In the genomic region with DNA sequence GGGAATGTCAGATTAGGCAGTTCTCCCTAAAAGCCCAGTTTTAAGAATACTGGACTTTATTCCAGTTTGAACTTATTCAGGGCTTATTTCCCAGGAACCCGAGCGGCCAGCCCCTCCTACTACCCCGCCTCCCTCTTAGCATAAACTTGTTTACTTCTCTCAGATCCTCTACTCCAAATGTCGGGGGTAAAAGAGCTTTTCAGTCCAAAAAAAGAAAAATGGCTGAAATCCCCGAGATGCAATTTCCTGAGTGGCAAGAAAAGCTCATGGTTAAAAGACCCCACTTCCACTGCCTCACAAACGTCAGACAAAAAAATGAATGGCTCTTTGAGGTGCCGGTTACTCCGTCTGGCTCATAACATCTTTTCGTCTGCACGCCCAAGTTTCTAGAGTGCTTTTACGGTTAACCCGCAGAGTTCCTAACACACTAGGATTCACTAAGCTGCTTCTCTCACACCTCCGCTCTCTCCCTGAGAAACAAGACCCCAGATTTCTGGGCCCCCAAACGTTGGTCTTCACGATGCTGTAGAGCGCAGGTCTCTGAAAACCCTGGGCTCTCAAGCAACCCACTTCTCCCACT, we compare ENCODE assay signal across 8 cellular contexts. TPM values are rescaled to one million over a fixed set of nuclear protein-coding genes. Genes with fewer than 3 reads are reported as not detected.
DNase-seq lines count a peak whose midpoint lies in the region; ATAC-seq and TF ChIP-seq lines count a peak whose summit lies in the region.

No MANE protein-coding gene starts in this region.

- H3K27me3 ChIP-seq in DND-41 (ENCODE audit: insufficient read depth, low read length, poor library complexity) (no peaks in the 10 kb centered on the region), dorsolateral prefrontal cortex (no peaks in the 10 kb centered on the region)

- ATAC-seq in DND-41 (ENCODE audit: insufficient read depth, low read depth): peak; percentile 25; the same call in 1 of the 3 replicates

- DNase-seq in DND-41 (peak; percentile 48), HEK293T (ENCODE audit: extremely low spot score) (peak; percentile 46), RPMI8226 (peak; percentile 26), dorsolateral prefrontal cortex (peak in 7 of 10 donors; percentile 22 to 68 (median 50)), lower leg skin (ENCODE audit: low spot score in 2 of 2) (peak in 1 of 2 donors; percentile 20), substantia nigra (lab: John Stamatoyannopoulos, UW) (peak in 24 of 49 donors; percentile 2 to 56 (median 22)), middle frontal gyrus (ENCODE audit: extremely low spot score, low spot score) (no peak), cortex of kidney (lab: John Stamatoyannopoulos, UW) (no peak)

- H3K9ac ChIP-seq in DND-41 (ENCODE audit: low read depth, low read length): peak overlapping the region; percentile 84

- H3K4me1 ChIP-seq in DND-41 (ENCODE audit: insufficient read depth, low read length): peaks cover 45% of the 10 kb centered on the region

- POLR2A ChIA-PET in HEK293T (lab: Yijun Ruan, JAX): interaction anchor here (0.6 to 2.6 kb wide), 8 partner anchors 10 to 272 kb away, joined by 3 to 14 read pairs (median 6); a partner anchor contains a TSS

- intact Hi-C loops in dorsolateral prefrontal cortex (cut with DNase I) (loop anchor here in 1 of 2 donors (5.0 kb wide), 1 partner anchor 34 kb away; a partner anchor contains a TSS), lower leg skin (cut with DNase I; ENCODE audit: low total_unique reads) (no loop called here)

- H3K36me3 ChIP-seq in DND-41 (ENCODE audit: insufficient read depth, low read length): peaks cover 66% of the 10 kb centered on the region

- H3K4me3 ChIP-seq in DND-41 (ENCODE audit: low read depth in 1 of 2, low read length in 2 of 2): peak overlapping the region; percentile 76 to 87
- peak overlapping the region; percentile 59 to 98 (median 86) for H3K4me3 ChIP-seq in dorsolateral prefrontal cortex
- peak overlapping the region; percentile 59 for H3K4me3 ChIP-seq in lower leg skin (ENCODE audit: low read depth, poor library complexity, severe bottlenecking)

- H3K9me3 ChIP-seq in DND-41 (ENCODE audit: insufficient read depth, low read length, severe bottlenecking): no peaks in the 10 kb centered on the region

- peak overlapping the region; percentile 80 for H3K4me2 ChIP-seq in DND-41 (ENCODE audit: insufficient read depth, low read length)

- TF ChIP-seq POLR2A in lower leg skin (IDR thresholded peaks at IDR 0.05): no peak

- H3K27ac ChIP-seq in DND-41 (ENCODE audit: low read length): peak overlapping the region; percentile 98
- H3K27ac ChIP-seq in dorsolateral prefrontal cortex: peak overlapping the region; percentile 82 to 98 (median 94)
- H3K27ac ChIP-seq in substantia nigra (ENCODE audit: low read depth, low read length, poor library complexity, severe bottlenecking): peak overlapping the region; percentile 90

- H3K79me2 ChIP-seq in DND-41 (ENCODE audit: insufficient read depth, low read length): peaks cover 81% of the 10 kb centered on the region

- no peak for TF ChIP-seq CTCF in DND-41 (IDR thresholded peaks at IDR 0.05; ENCODE audit: borderline replicate concordance, extremely low read depth, low read length, poor library complexity, severe bottlenecking)
- TF ChIP-seq CTCF in dorsolateral prefrontal cortex (IDR thresholded peaks at IDR 0.05 in 54 of 56, conservative IDR thresholded peaks at IDR 0.05 in 2 of 56; ENCODE audit: low read depth in 1 of 56, partially characterized antibody in 56 of 56): peak in 1 of 56 donors; percentile 4
- TF ChIP-seq CTCF in lower leg skin (IDR thresholded peaks at IDR 0.05): no peak

- WGBS in lower leg skin, 2 donors: 0% methylated on average over 16 of the region's 16 CpGs

- peaks cover 11% of the 10 kb centered on the region; the same call in 1 of the 2 replicates for H4K20me1 ChIP-seq in DND-41 (ENCODE audit: insufficient read depth, low read length)

- H2AFZ ChIP-seq in DND-41 (ENCODE audit: low read depth, low read length): peak overlapping the region; percentile 95

- CTCF ChIA-PET in HEK293T (lab: Yijun Ruan, JAX): interaction anchor here (0.6 to 1.6 kb wide), 5 partner anchors 39 to 257 kb away, joined by 3 to 4 read pairs (median 4); no protein-coding TSS in a partner anchor

TF ChIP-seq in HEK293T, 16 proteins besides CTCF, POLR2A, EP300 and RAD21:
- TF ChIP-seq LEF1 (IDR thresholded peaks at IDR 0.05; ENCODE audit: borderline replicate concordance): no peak
- TF ChIP-seq ELF4 (IDR thresholded peaks at IDR 0.05): no peak
- TF ChIP-seq, protein P1, sequence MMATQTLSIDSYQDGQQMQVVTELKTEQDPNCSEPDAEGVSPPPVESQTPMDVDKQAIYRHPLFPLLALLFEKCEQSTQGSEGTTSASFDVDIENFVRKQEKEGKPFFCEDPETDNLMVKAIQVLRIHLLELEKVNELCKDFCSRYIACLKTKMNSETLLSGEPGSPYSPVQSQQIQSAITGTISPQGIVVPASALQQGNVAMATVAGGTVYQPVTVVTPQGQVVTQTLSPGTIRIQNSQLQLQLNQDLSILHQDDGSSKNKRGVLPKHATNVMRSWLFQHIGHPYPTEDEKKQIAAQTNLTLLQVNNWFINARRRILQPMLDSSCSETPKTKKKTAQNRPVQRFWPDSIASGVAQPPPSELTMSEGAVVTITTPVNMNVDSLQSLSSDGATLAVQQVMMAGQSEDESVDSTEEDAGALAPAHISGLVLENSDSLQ (IDR thresholded peaks at IDR 0.05): no peak
- TF ChIP-seq HDGF (IDR thresholded peaks at IDR 0.05; ENCODE audit: borderline replicate concordance): no peak
- TF ChIP-seq TARDBP (IDR thresholded peaks at IDR 0.05): no peak

RNA-seq across cellular contexts. Expression of a gene that starts 0.4 kb away (rescaled TPM):
- total RNA-seq in dorsolateral prefrontal cortex (100 to 1,000 TPM in 71 of 120 experiments, 10 to 100 TPM in 49; 75.7 to 137 (median 102) TPM), lower leg skin (10 to 100 TPM; 19.5 to 42.8 (median 31.0) TPM)

RNA-seq across cellular contexts. Expression of a gene that starts 0.9 kb away (rescaled TPM):
- total RNA-seq in dorsolateral prefrontal cortex (1 to 10 TPM in 2 of 120 experiments, under 1 TPM in 16, not detected in 102; 0.16 to 1.9 (median 0.61) TPM), lower leg skin (1 to 10 TPM; 1.3 to 3.2 (median 2.3) TPM)

RNA-seq across cellular contexts. Expression of a gene that starts 35.1 kb away (rescaled TPM):
- total RNA-seq in dorsolateral prefrontal cortex: 10 to 100 TPM; 17.3 to 35.9 (median 25.7) TPM
- 10 to 100 TPM; 21.3 to 33.4 (median 23.3) TPM for total RNA-seq in lower leg skin

RNA-seq across cellular contexts. Expression of a gene that starts 38.8 kb away (rescaled TPM):
- 10 to 100 TPM; 12.9 to 48.5 (median 31.0) TPM for total RNA-seq in dorsolateral prefrontal cortex
- 1 to 10 TPM in 1 of 4 donors, under 1 TPM in 1, not detected in 2; 0.49 to 1.7 TPM for total RNA-seq in lower leg skin

Comparison
In these comparisons a context has a peak if more than half of its experiments do, and no peak if none do; other contexts are left out.
1. DNase-seq: peak in DND-41 (single experiment), HEK293T (single experiment), RPMI8226 (single experiment) and dorsolateral prefrontal cortex (7 of 10); none in middle frontal gyrus (single experiment) and cortex of kidney (single experiment).
2. Peak in every context shown above with its lines, with median percentiles within 50 percentile points of each other: H3K27ac ChIP-seq and H3K4me3 ChIP-seq.